31 cellular contexts compared by ENCODE assay signal in the genomic region with DNA sequence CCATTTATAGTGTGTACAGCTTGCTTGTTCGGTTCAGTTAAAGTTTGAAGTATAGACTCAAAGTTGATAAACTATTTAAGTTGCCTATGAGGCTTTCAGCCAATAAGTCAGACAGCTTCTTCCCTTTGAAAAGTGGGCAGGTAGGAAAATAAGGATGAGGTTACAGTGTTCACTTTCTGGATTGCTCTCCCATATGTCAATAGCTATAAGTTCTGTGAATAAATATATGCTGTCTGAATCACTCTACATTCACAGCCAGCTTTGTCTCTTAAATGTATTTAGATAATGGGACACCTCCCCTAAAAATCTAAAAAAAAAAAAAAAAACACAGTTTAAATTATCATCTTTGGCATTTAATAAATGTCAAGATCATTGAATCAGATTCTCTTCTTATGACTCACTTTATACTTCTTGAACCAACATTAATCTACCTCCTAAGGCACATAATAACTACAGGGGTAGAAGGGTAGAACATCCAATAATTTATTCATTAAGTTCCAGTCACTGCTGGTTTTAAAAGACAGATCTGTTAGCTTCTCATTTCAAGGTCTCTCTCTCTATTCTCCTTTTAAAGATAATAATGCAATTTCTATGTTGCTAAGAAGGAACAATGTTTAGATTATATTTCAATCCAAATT.
"Had no signal": no experiment of that assay in that cellular context is flagged by ENCODE, and none has a peak within 500 bp of the region (broad histone marks: within the 10 kb centered on the region; RNA-seq: fewer than 3 reads in every experiment).

No MANE protein-coding gene starts in this region.

- H3K4me3 Mint-ChIP-seq: immature natural killer cell; naive thymus-derived CD8-positive, alpha-beta T cell; nephron; neural crest cell; stimulated activated effector memory CD8-positive, alpha-beta T cell treated with anti-CD3 and anti-CD28 coated beads, Interleukin-12 subunit alpha, Interleukin-12 subunit beta, amount 100 ng/mL, for 72 hours had no signal

- H3K4me1 Mint-ChIP-seq: immature natural killer cell; naive thymus-derived CD8-positive, alpha-beta T cell; stimulated activated effector memory CD8-positive, alpha-beta T cell treated with anti-CD3 and anti-CD28 coated beads, Interleukin-12 subunit alpha, Interleukin-12 subunit beta, amount 100 ng/mL, for 72 hours had no signal

- H3K36me3 Mint-ChIP-seq: immature natural killer cell; stimulated activated effector memory CD8-positive, alpha-beta T cell treated with anti-CD3 and anti-CD28 coated beads, Interleukin-12 subunit alpha, Interleukin-12 subunit beta, amount 100 ng/mL, for 72 hours had no signal

- H3K9me3 ChIP-seq: left lung, lower lobe of right lung, pancreas, prostate gland, stomach, testis, thyroid gland, transverse colon, upper lobe of left lung, vagina had no signal

- H3K27ac Mint-ChIP-seq: immature natural killer cell; nephron; stimulated activated effector memory CD8-positive, alpha-beta T cell treated with anti-CD3 and anti-CD28 coated beads, Interleukin-12 subunit alpha, Interleukin-12 subunit beta, amount 100 ng/mL, for 72 hours had no signal

- H3K4me1 ChIP-seq: left lung, lower lobe of right lung, pancreas, prostate gland, stomach, testis, thyroid gland, transverse colon, upper lobe of left lung, vagina had no signal

- H3K36me3 ChIP-seq: left lung, lower lobe of right lung, pancreas, prostate gland, stomach, thyroid gland, transverse colon, upper lobe of left lung, vagina had no signal

- ATAC-seq: left colon; left lung; lower lobe of right lung; naive thymus-derived CD8-positive, alpha-beta T cell; pancreas; right cardiac atrium; sciatic nerve; stimulated activated effector memory CD8-positive, alpha-beta T cell treated with anti-CD3 and anti-CD28 coated beads, Interleukin-12 subunit alpha, Interleukin-12 subunit beta, amount 100 ng/mL, for 72 hours had no signal

- H3K4me3 ChIP-seq: left lung, lower lobe of right lung, pancreas, prostate gland, skin epidermis, stomach, testis, thyroid gland, transverse colon, upper lobe of left lung, vagina had no signal

- H3K27ac ChIP-seq: left lung, lower lobe of right lung, pancreas, prostate gland, skin epidermis, stomach, testis, thyroid gland, transverse colon, upper lobe of left lung, vagina had no signal

- H3K27me3 ChIP-seq: left lung, pancreas, stomach, testis, thyroid gland, transverse colon, upper lobe of left lung, vagina had no signal

- DNase-seq: hypothalamus; immature natural killer cell; kidney; left colon; left lung; lower lobe of right lung; mammary epithelial cell; mesenchymal stem cell; naive thymus-derived CD8-positive, alpha-beta T cell; nucleus accumbens; pancreas; posterior cingulate gyrus; retina; right cardiac atrium; stimulated activated CD4-positive, alpha-beta T cell treated with anti-CD3 and anti-CD28 coated beads, Interleukin-12 subunit alpha, Interleukin-12 subunit beta, amount 100 ng/mL, for 4 hours; stimulated activated CD4-positive, alpha-beta T cell treated with anti-CD3 and anti-CD28 coated beads, Interleukin-15, amount 100 ng/mL, for 24 hours; stimulated activated CD4-positive, alpha-beta T cell treated with anti-CD3 and anti-CD28 coated beads, Interleukin-2, amount 100 ng/mL, for 24 hours; stimulated activated CD4-positive, alpha-beta T cell treated with anti-CD3 and anti-CD28 coated beads, Interleukin-4, amount 100 ng/mL, for 1 hour; stimulated activated naive CD4-positive, alpha-beta T cell; stomach; testis; thyroid gland; transverse colon; upper lobe of left lung had no signal

- H3K9me3 Mint-ChIP-seq: immature natural killer cell; naive thymus-derived CD8-positive, alpha-beta T cell; nephron; stimulated activated effector memory CD8-positive, alpha-beta T cell treated with anti-CD3 and anti-CD28 coated beads, Interleukin-12 subunit alpha, Interleukin-12 subunit beta, amount 100 ng/mL, for 72 hours had no signal
